In genomic region chr12:121713257-121714155, GRCh38 we compare ENCODE assay signal across 8 cellular contexts. TPM values are rescaled to one million over a fixed set of nuclear protein-coding genes. Genes with fewer than 3 reads are reported as not detected.
DNase-seq lines count a peak whose midpoint lies in the region; ATAC-seq, FAIRE-seq and TF ChIP-seq lines count a peak whose summit lies in the region.

No MANE protein-coding gene starts in this region.

- no peak for TF ChIP-seq POLR2A in HepG2 (IDR thresholded peaks at IDR 0.05; ENCODE audit: insufficient read depth in 1 of 2, low read depth in 2 of 2, low read length in 2 of 2)
- TF ChIP-seq POLR2A in thyroid gland (IDR thresholded peaks at IDR 0.05) = no peak

- H3K9ac ChIP-seq in Karpas-422 (ENCODE audit: low read length) = peak overlapping the region; percentile 89
- peak overlapping the region; percentile 79 for H3K9ac ChIP-seq in HepG2 (ENCODE audit: insufficient read depth, low read depth, low read length)

- H3K4me3 ChIP-seq in Caco-2 (ENCODE audit: low read depth, low read length) (peak overlapping the region; percentile 98), Karpas-422 (ENCODE audit: low read length) (peak overlapping the region; percentile 98), HepG2 (replicated peaks in 1 of 3; ENCODE audit: insufficient read depth in 1 of 3, low read depth in 2 of 3, low read length in 3 of 3) (peak overlapping the region; percentile 60 to 97 (median 91)), thyroid gland (replicated peaks in 1 of 3) (peak overlapping the region; percentile 47 to 85 (median 81))

- H3K4me1 Mint-ChIP-seq in Caco-2 (ENCODE audit: low read depth, unreplicated experiment) (peaks cover 17% of the 10 kb centered on the region), brain (peaks cover 63% of the 10 kb centered on the region)

- peak overlapping the region; percentile 85 for H3K4me2 ChIP-seq in Karpas-422 (ENCODE audit: low read depth, low read length, poor library complexity, severe bottlenecking)
- peak overlapping the region; percentile 89 for H3K4me2 ChIP-seq in HepG2 (ENCODE audit: low read depth, low read length)

- ATAC-seq in HepG2 (peak; percentile 45), HG03097 (IDR thresholded peaks at IDR 0.05; ENCODE audit: low FRiP score, unreplicated experiment) (no peak)

- no peaks in the 10 kb centered on the region for H3K9me2 ChIP-seq in Karpas-422 (replicated peaks; ENCODE audit: insufficient read depth, low read length)

- no peaks in the 10 kb centered on the region for H4K20me1 ChIP-seq in Karpas-422 (ENCODE audit: insufficient read depth, low read depth, low read length)
- H4K20me1 ChIP-seq in HepG2 (ENCODE audit: insufficient read depth, low read length) = no peaks in the 10 kb centered on the region

- H3K27ac ChIP-seq in Karpas-422 (ENCODE audit: low read length) (no peak overlapping the region; the same call in 1 of the 2 replicates), HepG2 (ENCODE audit: extremely low read length, insufficient read depth, low read length) (peak overlapping the region; percentile 41), thyroid gland (peak overlapping the region in 2 of 3 donors; percentile 35 to 41)

- peak overlapping the region; percentile 43 for H3K27ac Mint-ChIP-seq in Caco-2 (ENCODE audit: unreplicated experiment)
- H3K27ac Mint-ChIP-seq in brain = peak overlapping the region; percentile 38 to 95 (median 77)

- in situ Hi-C loops in HepG2 (cut with HindIII; ENCODE audit: extremely low pct_ligation_motif_present, low pct_unique_long_range_greater_than_20kb) = no loop called here

- peak overlapping the region; percentile 57; the same call in 1 of the 2 replicates for H2AFZ ChIP-seq in Karpas-422 (ENCODE audit: low read length)
- no peak overlapping the region for H2AFZ ChIP-seq in HepG2 (ENCODE audit: low read length)

- TF ChIP-seq CTCF in Caco-2 (IDR thresholded peaks at IDR 0.05; ENCODE audit: insufficient read depth in 1 of 2, low read depth in 1 of 2, low read length in 1 of 2, severe bottlenecking in 1 of 2, unreplicated experiment in 1 of 2) (no peak), brain (conservative IDR thresholded peaks at IDR 0.05) (no peak), HepG2 (CRISPR knock-in tag; IDR thresholded peaks at IDR 0.05) (no peak), thyroid gland (IDR thresholded peaks at IDR 0.05) (no peak)

- H3K36me3 ChIP-seq in Caco-2 (ENCODE audit: control insufficient read depth, insufficient read depth, low read length) (no peaks in the 10 kb centered on the region), Karpas-422 (ENCODE audit: insufficient read depth, low read length) (no peaks in the 10 kb centered on the region), HepG2 (replicated peaks in 1 of 2; ENCODE audit: control insufficient read depth in 1 of 2, insufficient read depth in 2 of 2, low read length in 2 of 2) (no peaks in the 10 kb centered on the region; a peak in 1 of 5 replicates), thyroid gland (no peaks in the 10 kb centered on the region)

- H3K4me1 ChIP-seq in Caco-2 (peaks cover 35% of the 10 kb centered on the region), Karpas-422 (ENCODE audit: low read length) (peaks cover 39% of the 10 kb centered on the region), HepG2 (ENCODE audit: insufficient read depth, low read length) (peaks cover 72% of the 10 kb centered on the region), thyroid gland (peaks cover 11 to 14% of the 10 kb centered on the region in 2 donors)

- H3K9me3 ChIP-seq in Caco-2 (peaks cover 10% of the 10 kb centered on the region), Karpas-422 (ENCODE audit: low read length) (no peaks in the 10 kb centered on the region), HepG2 (ENCODE audit: low read length) (no peaks in the 10 kb centered on the region), thyroid gland (no peaks in the 10 kb centered on the region)

- H3K79me2 ChIP-seq in Karpas-422 (ENCODE audit: low read length) (peaks cover 51% of the 10 kb centered on the region), HepG2 (ENCODE audit: insufficient read depth, low read length) (peaks cover 20% of the 10 kb centered on the region)

- DNase-seq in Caco-2 (no peak), Karpas-422 (peak; percentile 62), HepG2 (ENCODE audit: low spot score) (no peak), thyroid gland (peak in 1 of 2 donors; percentile 22), NCI-H2081 treated with DMSO at 0.1 percent for 48 hours (lab: John Stamatoyannopoulos, UW) (no peak), cerebellar nuclear complex (lab: John Stamatoyannopoulos, UW) (no peak)

- POLR2A ChIA-PET in Caco-2 (lab: Charles Lee) (interaction anchor here (0.5 to 0.6 kb wide), 4 partner anchors 13 to 89 kb away, joined by 3 to 5 read pairs (median 3); no protein-coding TSS in a partner anchor), HepG2 (lab: Yijun Ruan, JAX) (interaction anchor here (0.6 to 2.2 kb wide), 9 partner anchors 12 to 314 kb away, joined by 3 to 15 read pairs (median 5); partner anchors contain the start of genes HPD and RNF34)

- H3K27me3 ChIP-seq in Caco-2 (replicated peaks; ENCODE audit: control insufficient read depth, insufficient read depth, low read length) (no peaks in the 10 kb centered on the region), Karpas-422 (ENCODE audit: low read length) (no peaks in the 10 kb centered on the region), HepG2 (ENCODE audit: control insufficient read depth in 1 of 2, insufficient read depth in 2 of 2, low read length in 2 of 2) (no peaks in the 10 kb centered on the region; a peak in 1 of 5 replicates), thyroid gland (no peaks in the 10 kb centered on the region)

- no peak for TF ChIP-seq RAD21 in HepG2 (CRISPR knock-in tag; IDR thresholded peaks at IDR 0.05)

- TF ChIP-seq EP300 in HepG2 (IDR thresholded peaks at IDR 0.05; ENCODE audit: low read depth in 2 of 2, low read length in 2 of 2) (no peak), HepG2 (CRISPR knock-in tag; IDR thresholded peaks at IDR 0.05; ENCODE audit: borderline replicate concordance) (no peak)

- intact Hi-C loops in Caco-2 (cut with micrococcal nuclease; ENCODE audit: unreplicated experiment) = loop anchor here (5.0 kb wide), 1 partner anchor 174 kb away; the partner anchor contains the start of gene PSMD9
- intact Hi-C loops in HepG2 (cut with micrococcal nuclease; ENCODE audit: unreplicated experiment) = loop anchor here (5.0 kb wide), 1 partner anchor 59 kb away; no protein-coding TSS in a partner anchor
- intact Hi-C loops in thyroid gland (cut with DNase I) = no loop called here

- H3K36me3 Mint-ChIP-seq in Caco-2 (ENCODE audit: insufficient read depth, unreplicated experiment) (peaks cover 41% of the 10 kb centered on the region), brain (peaks cover 15% of the 10 kb centered on the region)

- H3K27me3 Mint-ChIP-seq in Caco-2 (ENCODE audit: insufficient read depth, unreplicated experiment) (no peaks in the 10 kb centered on the region), brain (peaks cover 4% of the 10 kb centered on the region)

- no peak for FAIRE-seq in HepG2 (lab: Jason Lieb, UNC)

- BruUV-seq in Caco-2 (replicated peaks; lab: Mats Ljungman, UMichigan) (TSS peak; percentile 46), HepG2 (replicated peaks; lab: Mats Ljungman, UMichigan) (TSS peak; percentile 41)

- 21% methylated on average over 16 of the region's 20 CpGs for WGBS in HepG2 (ENCODE audit: low lambda C conversion rate)
- 33 to 55% methylated on average over 8 to 15 of the region's 20 CpGs for WGBS in thyroid gland, 2 donors

- H3K4me3 Mint-ChIP-seq in Caco-2 (ENCODE audit: unreplicated experiment) (peak overlapping the region; percentile 81), brain (peak overlapping the region; percentile 89 to 100 (median 94))

- CTCF ChIA-PET in Caco-2 (lab: Charles Lee) = interaction anchor here (0.6 to 1.9 kb wide), 9 partner anchors 12 to 81 kb away, joined by 3 to 11 read pairs (median 4); partner anchors contain the start of gene RHOF
- CTCF ChIA-PET in HepG2 (lab: Yijun Ruan, JAX; ENCODE audit: low intra/inter-chr PET ratio, low total read pairs) = no interaction called here

- H3K9me3 Mint-ChIP-seq in Caco-2 (ENCODE audit: unreplicated experiment) = no peaks in the 10 kb centered on the region
- H3K9me3 Mint-ChIP-seq in brain = no peaks in the 10 kb centered on the region

RNA-seq across cellular contexts. Expression of gene TMEM120B, which starts 1.0 kb away (rescaled TPM):
- total RNA-seq in Caco-2 (2022) (15.5 and 15.9 TPM in 2 replicates), HepG2 (2016; rRNA removed; fragmentation: Illumina TruSeq; extraction: Trizol) (3.8 and 7.1 TPM in 2 replicates), thyroid gland (10 to 100 TPM; 12.5 to 15.4 (median 14.2) TPM)
- total RNA-seq in Karpas-422 (2014; rRNA removed; shearing (Covaris generic); ENCODE audit: low replicate concordance) = 8.7 and 15.8 TPM in 2 replicates
- polyA plus RNA-seq in brain (ENCODE audit: insufficient read depth, low read depth, low replicate concordance) (3.7 TPM), HepG2 (2011; rRNA removed) (12.9 and 14.3 TPM in 2 replicates)
- 4.1 and 4.4 TPM in 2 replicates for total RNA-seq in HepG2 (2016; cell fraction: cytosol; rRNA removed; fragmentation: Illumina TruSeq; extraction: Trizol; ENCODE audit: low read depth)
- total RNA-seq in HepG2 (2016; cell fraction: insoluble cytoplasmic fraction; rRNA removed; fragmentation: Illumina TruSeq; extraction: Trizol) = 2.9 and 6.5 TPM in 2 replicates
- total RNA-seq in HepG2 (2016; cell fraction: membrane; rRNA removed; fragmentation: Illumina TruSeq; extraction: Trizol) = 5.8 and 6.5 TPM in 2 replicates
- 7.0 and 7.1 TPM in 2 replicates for total RNA-seq in HepG2 (2016; cell fraction: nucleus; rRNA removed; fragmentation: Illumina TruSeq; extraction: Trizol)
- polyA plus RNA-seq in HepG2 (2011; cell fraction: cytosol; rRNA removed) = 6.4 and 7.2 TPM in 2 replicates
- polyA plus RNA-seq in HepG2 (2011; cell fraction: nucleus; rRNA removed) = 31.6 and 33.2 TPM in 2 replicates
- 5.8 and 5.9 TPM in 2 replicates for polyA plus RNA-seq in HepG2 (2012)
- 5.1 and 6.6 TPM in 2 replicates for polyA plus RNA-seq in HepG2 (2016; cell fraction: cytosol; fragmentation: Illumina TruSeq; extraction: Trizol; ENCODE audit: low read depth)
- 4.7 and 5.1 TPM in 2 replicates for polyA plus RNA-seq in HepG2 (2016; cell fraction: insoluble cytoplasmic fraction; fragmentation: Illumina TruSeq; extraction: Trizol; ENCODE audit: low read depth)
- polyA plus RNA-seq in HepG2 (2016; cell fraction: membrane; fragmentation: Illumina TruSeq; extraction: Trizol; ENCODE audit: low read depth) = 6.2 and 7.5 TPM in 2 replicates
- polyA plus RNA-seq in HepG2 (2016; cell fraction: nucleus; fragmentation: Illumina TruSeq; extraction: Trizol; ENCODE audit: insufficient read depth, low read depth) = 20.3 and 25.3 TPM in 2 replicates
- 26.4 and 34.9 TPM in 2 replicates for polyA minus RNA-seq in HepG2 (2011; rRNA and poly(A)+ RNA removed; ENCODE audit: low replicate concordance)
- polyA minus RNA-seq in HepG2 (2011; cell fraction: cytosol; rRNA and poly(A)+ RNA removed) = 8.7 and 9.2 TPM in 2 replicates
- polyA minus RNA-seq in HepG2 (2011; cell fraction: nucleus; rRNA and poly(A)+ RNA removed) = 9.5 and 9.8 TPM in 2 replicates

RNA-seq across cellular contexts. Expression of gene MORN3, which starts 44.1 kb away (rescaled TPM):
- total RNA-seq in Caco-2 (2022) = 21.8 and 36.5 TPM in 2 replicates
- 0.25 and 1.6 TPM in 2 replicates for total RNA-seq in Karpas-422 (2014; rRNA removed; shearing (Covaris generic); ENCODE audit: low replicate concordance)
- 7.6 TPM for polyA plus RNA-seq in brain (ENCODE audit: insufficient read depth, low read depth, low replicate concordance)
- total RNA-seq in HepG2 (2016; rRNA removed; fragmentation: Illumina TruSeq; extraction: Trizol) = 2.0 TPM in 2 replicates
- total RNA-seq in HepG2 (2016; cell fraction: cytosol; rRNA removed; fragmentation: Illumina TruSeq; extraction: Trizol; ENCODE audit: low read depth) = 0.53 and 2.6 TPM in 2 replicates
- 1.5 and 2.6 TPM in 2 replicates for total RNA-seq in HepG2 (2016; cell fraction: insoluble cytoplasmic fraction; rRNA removed; fragmentation: Illumina TruSeq; extraction: Trizol)
- 2.0 and 2.4 TPM in 2 replicates for total RNA-seq in HepG2 (2016; cell fraction: membrane; rRNA removed; fragmentation: Illumina TruSeq; extraction: Trizol)
- total RNA-seq in HepG2 (2016; cell fraction: nucleus; rRNA removed; fragmentation: Illumina TruSeq; extraction: Trizol) = 0.62 and 0.97 TPM in 2 replicates
- 0.98 and 1.1 TPM in 2 replicates for polyA plus RNA-seq in HepG2 (2011; rRNA removed)
- polyA plus RNA-seq in HepG2 (2011; cell fraction: cytosol; rRNA removed) = 0.86 and 0.90 TPM in 2 replicates
- 0.35 and 0.48 TPM in 2 replicates for polyA plus RNA-seq in HepG2 (2011; cell fraction: nucleus; rRNA removed)
- 0.55 and 0.58 TPM in 2 replicates for polyA plus RNA-seq in HepG2 (2012)
- 2.2 and 2.6 TPM in 2 replicates for polyA plus RNA-seq in HepG2 (2016; cell fraction: cytosol; fragmentation: Illumina TruSeq; extraction: Trizol; ENCODE audit: low read depth)
- polyA plus RNA-seq in HepG2 (2016; cell fraction: insoluble cytoplasmic fraction; fragmentation: Illumina TruSeq; extraction: Trizol; ENCODE audit: low read depth) = 1.3 and 1.8 TPM in 2 replicates
- polyA plus RNA-seq in HepG2 (2016; cell fraction: membrane; fragmentation: Illumina TruSeq; extraction: Trizol; ENCODE audit: low read depth) = 1.6 TPM in 2 replicates
- polyA plus RNA-seq in HepG2 (2016; cell fraction: nucleus; fragmentation: Illumina TruSeq; extraction: Trizol; ENCODE audit: insufficient read depth, low read depth) = 0.93 and 1.2 TPM in 2 replicates
- polyA minus RNA-seq in HepG2 (2011; rRNA and poly(A)+ RNA removed; ENCODE audit: low replicate concordance) = 0.44 TPM in 1 of 2 replicates, not detected in the other
- 0.18 TPM in 1 of 2 replicates, not detected in the other for polyA minus RNA-seq in HepG2 (2011; cell fraction: cytosol; rRNA and poly(A)+ RNA removed)
- polyA minus RNA-seq in HepG2 (2011; cell fraction: nucleus; rRNA and poly(A)+ RNA removed) = 0.13 and 0.75 TPM in 2 replicates
- total RNA-seq in thyroid gland = 1 to 10 TPM in 3 of 4 donors, under 1 TPM in 1; 0.40 to 2.3 (median 1.1) TPM
